8 cellular contexts compared by ENCODE assay signal in genomic region chr14:51873221-51873893, GRCh38. TPM values are rescaled to one million over a fixed set of nuclear protein-coding genes. Genes with fewer than 3 reads are reported as not detected.
DNase-seq lines count a peak whose midpoint lies in the region; ATAC-seq, FAIRE-seq and TF ChIP-seq lines count a peak whose summit lies in the region.

No MANE protein-coding gene starts in this region.

- FAIRE-seq in astrocyte (lab: Jason Lieb, UNC) = peak; percentile 92

- peak overlapping the region; percentile 6 for H2AFZ ChIP-seq in astrocyte (ENCODE audit: low read depth, low read length)

- H3K4me1 ChIP-seq in astrocyte (ENCODE audit: insufficient read depth, low read length) = peaks cover 16% of the 10 kb centered on the region

- no peak overlapping the region for H3K4me3 ChIP-seq in astrocyte (ENCODE audit: insufficient read depth, low read depth, low read length)

- TF ChIP-seq POLR2A in GM18505 (IDR thresholded peaks at IDR 0.05; ENCODE audit: borderline replicate concordance, extremely low read depth, insufficient read depth, insufficient read length) = no peak

- no peaks in the 10 kb centered on the region for H3K9me3 Mint-ChIP-seq in astrocyte (ENCODE audit: unreplicated experiment)

- no peaks in the 10 kb centered on the region for H3K36me3 Mint-ChIP-seq in astrocyte (ENCODE audit: low read depth, unreplicated experiment)

- H3K27me3 ChIP-seq in astrocyte (ENCODE audit: insufficient read depth, low read length) = no peaks in the 10 kb centered on the region

- H3K27ac Mint-ChIP-seq in astrocyte (ENCODE audit: unreplicated experiment) = peak overlapping the region; percentile 9

- ATAC-seq in GM18505 (IDR thresholded peaks at IDR 0.05; ENCODE audit: unreplicated experiment) (peak; percentile 90), HG02870 (IDR thresholded peaks at IDR 0.05; ENCODE audit: unreplicated experiment) (peak; percentile 92)

- no peaks in the 10 kb centered on the region for H3K36me3 ChIP-seq in astrocyte (ENCODE audit: insufficient read depth, low read length)

- H3K4me1 Mint-ChIP-seq in astrocyte (ENCODE audit: low read depth, unreplicated experiment) = peaks cover 9% of the 10 kb centered on the region

- DNase-seq in AML-193 (lab: John Stamatoyannopoulos, UW) (peak; percentile 85 to 88), NCI-H1694 treated with DMSO at 0.1 percent for 48 hours (lab: John Stamatoyannopoulos, UW) (peak; percentile 74), astrocyte (ENCODE audit: low read depth) (peak; percentile 96), lung microvascular endothelial cell (ENCODE audit: low read depth in 2 of 2) (peak; percentile 88 to 93), NCI-H510A (lab: John Stamatoyannopoulos, UW) (no peak), NCI-H2196 treated with DMSO at 0.1 percent for 48 hours (lab: John Stamatoyannopoulos, UW; ENCODE audit: unreplicated experiment) (no peak)

- H3K27ac ChIP-seq in astrocyte (ENCODE audit: low read depth, low read length) = peak overlapping the region; percentile 82

- no peak overlapping the region for H3K4me3 Mint-ChIP-seq in astrocyte (ENCODE audit: unreplicated experiment)

- H4K20me1 ChIP-seq in astrocyte (ENCODE audit: insufficient read depth, low read length) = no peaks in the 10 kb centered on the region

- H3K9me3 ChIP-seq in astrocyte (ENCODE audit: insufficient read depth, low read depth, low read length) = no peaks in the 10 kb centered on the region

- H3K9ac ChIP-seq in astrocyte (ENCODE audit: low read length) = peak overlapping the region; percentile 52

- H3K79me2 ChIP-seq in astrocyte (ENCODE audit: insufficient read depth, low read length) = peaks cover 18% of the 10 kb centered on the region

- no peak for TF ChIP-seq CTCF in astrocyte (IDR thresholded peaks at IDR 0.05; ENCODE audit: insufficient read depth, low read depth, low read length)

- H3K27me3 Mint-ChIP-seq in astrocyte (ENCODE audit: low read depth, unreplicated experiment) = no peaks in the 10 kb centered on the region

- H3K4me2 ChIP-seq in astrocyte (ENCODE audit: low read length) = peak overlapping the region; percentile 62

RNA-seq across cellular contexts. Expression of gene GNG2, which starts 12.9 kb away (rescaled TPM):
- total RNA-seq in astrocyte (7.3 and 8.1 TPM in 2 replicates), lung microvascular endothelial cell (5.8 and 10.0 TPM in 2 replicates)

Comparison
In these comparisons a context has a peak if more than half of its experiments do, and no peak if none do; other contexts are left out.
1. DNase-seq: peak in AML-193 (2 of 2), NCI-H1694 treated with DMSO at 0.1 percent for 48 hours (single experiment), astrocyte (single experiment) and lung microvascular endothelial cell (2 of 2); none in NCI-H510A (single experiment) and NCI-H2196 treated with DMSO at 0.1 percent for 48 hours (single experiment).